ENCODE assay signal across 24 cellular contexts in the genomic region with DNA sequence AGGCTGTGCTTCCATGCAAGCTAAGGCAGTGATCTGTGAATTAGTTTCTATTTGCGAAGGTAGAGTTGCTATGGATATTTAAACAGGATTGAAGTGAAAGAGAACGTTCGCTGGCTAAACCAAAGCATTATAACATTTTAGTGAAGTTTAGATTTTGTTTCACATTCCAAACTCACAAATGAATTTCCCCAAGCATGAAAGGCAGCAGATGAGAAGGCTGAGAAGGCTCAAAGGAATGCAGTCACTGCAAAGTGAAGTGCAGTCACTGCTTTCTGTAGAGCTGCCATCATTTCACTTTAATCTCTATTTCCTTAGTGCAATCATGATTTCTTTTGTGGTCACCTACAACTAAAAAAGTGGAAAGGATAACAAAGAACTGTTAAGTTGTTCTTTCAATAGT.
DNase-seq lines count a peak whose midpoint lies in the region; ATAC-seq and TF ChIP-seq lines count a peak whose summit lies in the region.
"Had no signal": no experiment of that assay in that cellular context is flagged by ENCODE, and none has a peak within 500 bp of the region (broad histone marks: within the 10 kb centered on the region; RNA-seq: fewer than 3 reads in every experiment).

No MANE protein-coding gene starts in this region.

- ATAC-seq in heart left ventricle = no peak
- no peak for ATAC-seq in GM18909 (IDR thresholded peaks at IDR 0.05; ENCODE audit: poor library complexity, unreplicated experiment)
- ATAC-seq: CD8-positive, alpha-beta T cell; left lobe of liver; stimulated activated naive B cell treated with anti-CD40 and anti-IgM and Interleukin-4, amounts not matched to agents 10 μg/mL and 1 μg/mL and 100 μg/mL, for 72 hours had no signal

- H3K27ac ChIP-seq in mammary epithelial cell (ENCODE audit: insufficient read depth, low read depth, low read length) = no peak overlapping the region
- no peak overlapping the region for H3K27ac ChIP-seq in suprapubic skin
- no peak overlapping the region for H3K27ac ChIP-seq in heart left ventricle
- H3K27ac ChIP-seq: esophagus squamous epithelium, HL-60, upper lobe of left lung had no signal

- no peaks in the 10 kb centered on the region for H3K79me2 ChIP-seq in mammary epithelial cell (ENCODE audit: insufficient read depth, low read length)

- no peak overlapping the region for H3K9ac ChIP-seq in mammary epithelial cell (ENCODE audit: insufficient read depth, low read length)

- H3K4me3 Mint-ChIP-seq in MCF 10A (ENCODE audit: unreplicated experiment) = no peak overlapping the region
- H3K4me3 Mint-ChIP-seq: CD8-positive, alpha-beta T cell; stimulated activated naive B cell treated with anti-CD40 and anti-IgM and Interleukin-4, amounts not matched to agents 10 μg/mL and 1 μg/mL and 100 μg/mL, for 72 hours had no signal

- no peaks in the 10 kb centered on the region for H4K20me1 ChIP-seq in mammary epithelial cell (ENCODE audit: insufficient read depth, low read length)

- H3K27me3 ChIP-seq in mammary epithelial cell (ENCODE audit: insufficient read depth, low read length) (no peaks in the 10 kb centered on the region), kidney epithelial cell (ENCODE audit: control insufficient read depth, insufficient read depth, low read length) (no peaks in the 10 kb centered on the region), suprapubic skin (no peaks in the 10 kb centered on the region), heart left ventricle (no peaks in the 10 kb centered on the region)
- H3K27me3 ChIP-seq: esophagus squamous epithelium, upper lobe of left lung had no signal

- H3K9me3 Mint-ChIP-seq in MCF 10A (ENCODE audit: unreplicated experiment) = no peaks in the 10 kb centered on the region
- H3K9me3 Mint-ChIP-seq: CD8-positive, alpha-beta T cell had no signal

- TF ChIP-seq CTCF in mammary epithelial cell (conservative IDR thresholded peaks at IDR 0.05 in 1 of 2, IDR thresholded peaks at IDR 0.05 in 1 of 2; ENCODE audit: extremely low read depth in 1 of 2, insufficient read depth in 1 of 2, low read depth in 1 of 2, low read length in 2 of 2) = no peak
- TF ChIP-seq CTCF in MCF 10A (IDR thresholded peaks at IDR 0.05; ENCODE audit: unreplicated experiment) = no peak
- TF ChIP-seq CTCF in astrocyte of the spinal cord (IDR thresholded peaks at IDR 0.05; ENCODE audit: low read depth, low read length) = no peak
- TF ChIP-seq CTCF in kidney epithelial cell (IDR thresholded peaks at IDR 0.05; ENCODE audit: insufficient read depth, low read length, poor library complexity, severe bottlenecking) = no peak
- no peak for TF ChIP-seq CTCF in suprapubic skin (IDR thresholded peaks at IDR 0.05)
- no peak for TF ChIP-seq CTCF in heart left ventricle (IDR thresholded peaks at IDR 0.05)

- no peak for TF ChIP-seq POLR2A in suprapubic skin (IDR thresholded peaks at IDR 0.05)
- TF ChIP-seq POLR2A in heart left ventricle (IDR thresholded peaks at IDR 0.05) = no peak

- POLR2A ChIA-PET in MCF 10A (lab: Yijun Ruan, JAX) = no interaction called here

- dilution Hi-C loops in mammary epithelial cell (cut with HindIII; ENCODE audit: low sequenced_read_pairs) = no loop called here

- H3K9me3 ChIP-seq in mammary epithelial cell (replicated peaks; ENCODE audit: insufficient read depth, low read length) (no peaks in the 10 kb centered on the region), suprapubic skin (no peaks in the 10 kb centered on the region), heart left ventricle (no peaks in the 10 kb centered on the region)
- H3K9me3 ChIP-seq: esophagus squamous epithelium, upper lobe of left lung had no signal

- H3K36me3 ChIP-seq in mammary epithelial cell (ENCODE audit: insufficient read depth, low read length) (no peaks in the 10 kb centered on the region), kidney epithelial cell (ENCODE audit: control insufficient read depth, insufficient read depth, low read length) (no peaks in the 10 kb centered on the region), suprapubic skin (no peaks in the 10 kb centered on the region), heart left ventricle (no peaks in the 10 kb centered on the region)
- H3K36me3 ChIP-seq: esophagus squamous epithelium, upper lobe of left lung had no signal

- peak overlapping the region; percentile 13 for H2AFZ ChIP-seq in mammary epithelial cell (ENCODE audit: low read depth, low read length)

- WGBS in mammary epithelial cell (ENCODE audit: low coverage, missing lambda C conversion rate) = 35% methylated on average over 3 of the region's 3 CpGs
- 64% methylated on average over 3 of the region's 3 CpGs for WGBS in suprapubic skin
- 82 to 87% (median 84%) methylated on average over 3 of the region's 3 CpGs for WGBS in heart left ventricle, 4 donors

- in situ Hi-C loops in mammary epithelial cell (cut with MboI; ENCODE audit: low sequenced_read_pairs in 2 of 2) (no loop called here), astrocyte of the spinal cord (cut with HindIII; ENCODE audit: low sequenced_read_pairs) (no loop called here)

- CTCF ChIA-PET in mammary epithelial cell (lab: Charles Lee; ENCODE audit: low non-redundant PET) = no interaction called here
- CTCF ChIA-PET in MCF 10A (lab: Yijun Ruan, JAX) = interaction anchor here (0.6 kb wide), 1 partner anchor 1521 kb away, joined by 3 read pairs; no protein-coding TSS in a partner anchor

- H3K4me1 Mint-ChIP-seq in MCF 10A (ENCODE audit: insufficient read depth, unreplicated experiment) = peaks cover 9% of the 10 kb centered on the region

- no peaks in the 10 kb centered on the region for H3K4me1 ChIP-seq in mammary epithelial cell (ENCODE audit: insufficient read depth, low read length)
- no peaks in the 10 kb centered on the region for H3K4me1 ChIP-seq in suprapubic skin
- H3K4me1 ChIP-seq in heart left ventricle = no peaks in the 10 kb centered on the region
- H3K4me1 ChIP-seq: esophagus squamous epithelium, upper lobe of left lung had no signal

- no peak for DNase-seq in mammary epithelial cell
- DNase-seq in MCF 10A (ENCODE audit: unreplicated experiment) = no peak
- peak; percentile 64 for DNase-seq in astrocyte of the spinal cord (ENCODE audit: low read depth, low spot score)
- peak; percentile 60 for DNase-seq in kidney epithelial cell (ENCODE audit: low read depth)
- DNase-seq in suprapubic skin (ENCODE audit: low spot score in 2 of 2) = no peak
- DNase-seq in cerebellum (ENCODE audit: low spot score) = no peak
- no peak for DNase-seq in heart left ventricle
- DNase-seq: activated CD4-positive, CD25-positive, alpha-beta regulatory T cell treated with anti-CD3 and anti-CD28 coated beads, Interleukin-2, amount 50 U/mL, for 72 hours; activated effector memory CD4-positive, alpha-beta T cell treated with anti-CD3 and anti-CD28 coated beads, Interleukin-2, amount 50 U/mL, for 16 hours; aorta; CD8-positive, alpha-beta T cell; dermis blood vessel endothelial cell; esophagus squamous epithelium; GOT3; hypothalamus; Kasumi-1; NCI-H146; NCI-H446; SIG-M5; stimulated activated naive B cell treated with anti-CD40 and anti-IgM and Interleukin-4, amounts not matched to agents 10 μg/mL and 1 μg/mL and 100 μg/mL, for 72 hours; upper lobe of left lung had no signal

- H3K4me3 ChIP-seq in mammary epithelial cell (replicated peaks in 1 of 3; ENCODE audit: insufficient read depth in 1 of 3, low read depth in 2 of 3, low read length in 3 of 3) (no peak overlapping the region), astrocyte of the spinal cord (ENCODE audit: low read depth, low read length) (no peak overlapping the region), kidney epithelial cell (ENCODE audit: low read depth, low read length) (no peak overlapping the region), suprapubic skin (no peak overlapping the region), heart left ventricle (no peak overlapping the region)
- H3K4me3 ChIP-seq: esophagus squamous epithelium, upper lobe of left lung had no signal

- TF ChIP-seq EP300 in suprapubic skin (IDR thresholded peaks at IDR 0.05) = no peak

- H3K4me2 ChIP-seq in mammary epithelial cell (ENCODE audit: insufficient read depth, low read depth, low read length) = peak overlapping the region; percentile 24

- intact Hi-C loops in mammary epithelial cell (cut with micrococcal nuclease) = no loop called here
- intact Hi-C loops in MCF 10A (cut with micrococcal nuclease) = no loop called here
- intact Hi-C loops in heart left ventricle (cut with DNase I) = no loop called here

- BruUV-seq in mammary epithelial cell (replicated peaks; lab: Mats Ljungman, UMichigan) = no TSS peak
- BruUV-seq in MCF 10A (replicated peaks; lab: Mats Ljungman, UMichigan) = no TSS peak

- H3K36me3 Mint-ChIP-seq in MCF 10A (ENCODE audit: insufficient read depth, unreplicated experiment) = peaks cover 4% of the 10 kb centered on the region
- H3K36me3 Mint-ChIP-seq: CD8-positive, alpha-beta T cell had no signal

- H3K27ac Mint-ChIP-seq in MCF 10A (ENCODE audit: low read depth, unreplicated experiment) = no peak overlapping the region
- H3K27ac Mint-ChIP-seq: CD8-positive, alpha-beta T cell; stimulated activated naive B cell treated with anti-CD40 and anti-IgM and Interleukin-4, amounts not matched to agents 10 μg/mL and 1 μg/mL and 100 μg/mL, for 72 hours had no signal

- no peaks in the 10 kb centered on the region for H3K27me3 Mint-ChIP-seq in MCF 10A (ENCODE audit: insufficient read depth, unreplicated experiment)
- H3K27me3 Mint-ChIP-seq: stimulated activated naive B cell treated with anti-CD40 and anti-IgM and Interleukin-4, amounts not matched to agents 10 μg/mL and 1 μg/mL and 100 μg/mL, for 72 hours had no signal

Comparison
In these comparisons a context has a peak if more than half of its experiments do, and no peak if none do; other contexts are left out.
1. DNase-seq: peak in astrocyte of the spinal cord (single experiment) and kidney epithelial cell (single experiment); none in mammary epithelial cell (single experiment), MCF 10A (single experiment), suprapubic skin (0 of 2), cerebellum (single experiment) and heart left ventricle (0 of 5).